In genomic region chrX:40984962-40985361, GRCh38 we compare ENCODE assay signal across 37 cellular contexts.
"Had no signal": no experiment of that assay in that cellular context is flagged by ENCODE, and none has a peak within 500 bp of the region (broad histone marks: within the 10 kb centered on the region; RNA-seq: fewer than 3 reads in every experiment).

No MANE protein-coding gene starts in this region.

- H3K4me1 ChIP-seq: adrenal gland, ascending aorta, body of pancreas, breast epithelium had no signal

- H3K9me3 ChIP-seq: adrenal gland, ascending aorta, body of pancreas, breast epithelium had no signal

- H3K27me3 Mint-ChIP-seq: activated B cell treated with CpG ODN at 0.5 μM for 24 hours; activated CD4-positive, alpha-beta memory T cell treated with anti-CD3 and anti-CD28 coated beads for 36 hours; activated CD4-positive, alpha-beta T cell treated with anti-CD3 and anti-CD28 coated beads, Interleukin-2, amount 10 ng/mL, durations not matched to agents 24 days and 14 days; activated CD8-positive, alpha-beta T cell treated with anti-CD3 and anti-CD28 coated beads for 36 hours; activated naive CD4-positive, alpha-beta T cell treated with anti-CD3 and anti-CD28 coated beads, Interleukin-2, amount 10 ng/mL, durations not matched to agents 7 days and 5 days; activated naive CD8-positive, alpha-beta T cell treated with anti-CD3 and anti-CD28 coated beads for 36 hours; activated T-helper 17 cell treated with anti-CD3 and anti-CD28 coated beads, Interleukin-2, amount 50 U/mL, for 72 hours had no signal

- DNase-seq: activated B cell treated with CpG ODN at 0.5 μM for 24 hours; activated CD4-positive, alpha-beta memory T cell treated with anti-CD3 and anti-CD28 coated beads for 36 hours; activated CD4-positive, alpha-beta T cell treated with anti-CD3 and anti-CD28 coated beads for 4 hours; activated CD4-positive, alpha-beta T cell treated with anti-CD3 and anti-CD28 coated beads, Interleukin-2, amount 10 ng/mL, durations not matched to agents 24 days and 14 days; activated CD4-positive, alpha-beta T cell treated with anti-CD3 and anti-CD28 coated beads, Interleukin-2, amount 50 U/mL, for 1 hour; activated CD4-positive, alpha-beta T cell treated with anti-CD3 and anti-CD28 coated beads, Interleukin-2, amount 50 U/mL, for 4 hours; activated CD4-positive, CD25-positive, alpha-beta regulatory T cell treated with anti-CD3 and anti-CD28 coated beads, Interleukin-2, amount 50 U/mL, for 72 hours; activated CD8-positive, alpha-beta memory T cell treated with anti-CD3 and anti-CD28 coated beads, Interleukin-2, amount 50 U/mL, for 4 hours; activated CD8-positive, alpha-beta T cell treated with anti-CD3 and anti-CD28 coated beads for 36 hours; activated effector memory CD4-positive, alpha-beta T cell treated with anti-CD3 and anti-CD28 coated beads, Interleukin-2, amount 50 U/mL, for 16 hours; activated gamma-delta T cell treated with Interleukin-2 at 50 U/mL for 16 hours; activated naive CD4-positive, alpha-beta T cell; activated naive CD4-positive, alpha-beta T cell treated with anti-CD3 and anti-CD28 coated beads, Interleukin-2, amount 10 ng/mL, durations not matched to agents 7 days and 5 days; activated naive CD8-positive, alpha-beta T cell treated with anti-CD3 and anti-CD28 coated beads for 36 hours; activated T-cell treated with anti-CD3 and anti-CD28 coated beads for 4 hours; activated T-cell treated with anti-CD3 and anti-CD28 coated beads, Interleukin-2, amount 50 U/mL, for 1 hour; activated T-cell treated with anti-CD3 and anti-CD28 coated beads, Interleukin-2, amount 50 U/mL, for 4 hours; activated T-cell treated with anti-CD3 and anti-CD28 coated beads, Interleukin-2, amount 50 U/mL, for 72 hours; adrenal gland; amygdala; anterior cingulate cortex; body of pancreas; brain microvascular endothelial cell; central memory CD4-positive, alpha-beta T cell; T-helper 1 cell; T-helper 2 cell; T-helper 9 cell had no signal

- H3K36me3 ChIP-seq: adrenal gland, ascending aorta, brain microvascular endothelial cell, breast epithelium had no signal

- ATAC-seq: activated CD8-positive, alpha-beta T cell treated with anti-CD3 and anti-CD28 coated beads for 36 hours; activated naive CD4-positive, alpha-beta T cell treated with anti-CD3 and anti-CD28 coated beads, Interleukin-2, amount 50 U/mL, for 72 hours; activated T-cell treated with anti-CD3 and anti-CD28 coated beads, Interleukin-2, amount 50 U/mL, for 4 hours; activated T-cell treated with anti-CD3 and anti-CD28 coated beads, Interleukin-2, amount 50 U/mL, for 72 hours; activated T-helper 17 cell treated with anti-CD3 and anti-CD28 coated beads, Interleukin-2, amount 50 U/mL, for 72 hours; body of pancreas had no signal

- H3K27me3 ChIP-seq: ascending aorta, body of pancreas, brain microvascular endothelial cell had no signal

- H3K27ac Mint-ChIP-seq: activated B cell treated with CpG ODN at 0.5 μM for 24 hours; activated CD4-positive, alpha-beta memory T cell treated with anti-CD3 and anti-CD28 coated beads for 36 hours; activated CD4-positive, alpha-beta T cell treated with anti-CD3 and anti-CD28 coated beads, Interleukin-2, amount 10 ng/mL, durations not matched to agents 24 days and 14 days; activated CD8-positive, alpha-beta T cell treated with anti-CD3 and anti-CD28 coated beads for 36 hours; activated naive CD4-positive, alpha-beta T cell treated with anti-CD3 and anti-CD28 coated beads, Interleukin-2, amount 10 ng/mL, durations not matched to agents 7 days and 5 days; activated naive CD4-positive, alpha-beta T cell treated with anti-CD3 and anti-CD28 coated beads, Interleukin-2, amount 50 U/mL, for 72 hours; activated naive CD8-positive, alpha-beta T cell treated with anti-CD3 and anti-CD28 coated beads for 36 hours; activated T-cell treated with anti-CD3 and anti-CD28 coated beads, Interleukin-2, amount 50 U/mL, for 72 hours; activated T-helper 1 cell treated with anti-CD3 and anti-CD28 coated beads, Interleukin-12 subunit alpha, Interleukin-12 subunit beta, Interleukin-2, Interleukin-4 antibody, amounts not matched to agents 30 ng/mL and 10 ng/mL and 1 ng/mL, durations not matched to agents 14 hours and 24 hours and 36 hours; activated T-helper 17 cell treated with anti-CD3 and anti-CD28 coated beads, Interleukin-2, amount 50 U/mL, for 72 hours; T-helper 1 cell treated with Interleukin-12 subunit alpha and Interleukin-12 subunit beta and Interleukin-4 antibody, amounts not matched to agents 30 μg/mL and 1 μg/mL, for 36 hours; T-helper 2 cell treated with Interferon-gamma antibody and Interleukin-4, amounts not matched to agents 5 μg/mL and 100 μg/mL, for 36 hours had no signal

- H3K4me1 Mint-ChIP-seq: activated B cell treated with CpG ODN at 0.5 μM for 24 hours; activated CD4-positive, alpha-beta T cell treated with anti-CD3 and anti-CD28 coated beads, Interleukin-2, amount 10 ng/mL, durations not matched to agents 24 days and 14 days; activated naive CD4-positive, alpha-beta T cell treated with anti-CD3 and anti-CD28 coated beads, Interleukin-2, amount 10 ng/mL, durations not matched to agents 7 days and 5 days; activated T-helper 17 cell treated with anti-CD3 and anti-CD28 coated beads, Interleukin-2, amount 50 U/mL, for 72 hours had no signal

- FAIRE-seq: colon, TTC549 had no signal

- H3K4me3 ChIP-seq: adrenal gland, ascending aorta, body of pancreas, breast epithelium had no signal

- H3K27ac ChIP-seq: adrenal gland, ascending aorta, body of pancreas, brain microvascular endothelial cell, breast epithelium, VCaP had no signal

- H3K9me3 Mint-ChIP-seq: activated CD4-positive, alpha-beta memory T cell treated with anti-CD3 and anti-CD28 coated beads for 36 hours; activated T-cell treated with anti-CD3 and anti-CD28 coated beads, Interleukin-2, amount 50 U/mL, for 4 hours; activated T-helper 17 cell treated with anti-CD3 and anti-CD28 coated beads, Interleukin-2, amount 50 U/mL, for 72 hours had no signal

- H3K4me3 Mint-ChIP-seq: activated B cell treated with CpG ODN at 0.5 μM for 24 hours; activated CD4-positive, alpha-beta memory T cell treated with anti-CD3 and anti-CD28 coated beads for 36 hours; activated CD4-positive, alpha-beta T cell treated with anti-CD3 and anti-CD28 coated beads, Interleukin-2, amount 10 ng/mL, durations not matched to agents 24 days and 14 days; activated CD8-positive, alpha-beta T cell treated with anti-CD3 and anti-CD28 coated beads for 36 hours; activated naive CD4-positive, alpha-beta T cell treated with anti-CD3 and anti-CD28 coated beads, Interleukin-2, amount 10 ng/mL, durations not matched to agents 7 days and 5 days; activated naive CD8-positive, alpha-beta T cell treated with anti-CD3 and anti-CD28 coated beads for 36 hours; activated T-cell treated with anti-CD3 and anti-CD28 coated beads, Interleukin-2, amount 50 U/mL, for 4 hours; activated T-cell treated with anti-CD3 and anti-CD28 coated beads, Interleukin-2, amount 50 U/mL, for 72 hours; activated T-helper 1 cell treated with anti-CD3 and anti-CD28 coated beads, Interleukin-12 subunit alpha, Interleukin-12 subunit beta, Interleukin-2, Interleukin-4 antibody, amounts not matched to agents 30 ng/mL and 10 ng/mL and 1 ng/mL, durations not matched to agents 14 hours and 24 hours and 36 hours; activated T-helper 17 cell treated with anti-CD3 and anti-CD28 coated beads, Interleukin-2, amount 50 U/mL, for 72 hours; T-helper 1 cell treated with Interleukin-12 subunit alpha and Interleukin-12 subunit beta and Interleukin-4 antibody, amounts not matched to agents 30 μg/mL and 1 μg/mL, for 36 hours; T-helper 2 cell treated with Interferon-gamma antibody and Interleukin-4, amounts not matched to agents 5 μg/mL and 100 μg/mL, for 36 hours had no signal
